ENCODE assay signal across 14 cellular contexts in the genomic region with DNA sequence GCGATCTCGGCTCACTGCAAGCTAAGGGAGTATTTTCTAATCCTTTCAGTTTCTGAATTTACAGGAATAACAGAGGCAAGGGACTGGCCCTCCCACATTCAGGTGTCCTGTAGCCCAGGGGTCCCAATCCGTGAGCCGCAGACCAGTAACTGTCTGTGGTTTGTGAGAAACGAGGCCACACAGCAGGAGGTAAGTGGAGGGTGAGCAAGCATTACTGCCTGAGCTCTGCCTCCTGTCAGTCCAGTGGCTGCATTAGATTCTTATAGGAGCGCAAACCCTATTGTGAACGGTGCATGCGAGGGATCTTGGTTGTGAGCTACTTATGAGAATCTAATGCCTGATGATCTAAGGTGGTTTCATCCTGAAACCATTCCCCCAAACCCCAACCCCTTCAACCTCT. TPM values are rescaled to one million over a fixed set of nuclear protein-coding genes. Genes with fewer than 3 reads are reported as not detected.
"Had no signal": no experiment of that assay in that cellular context is flagged by ENCODE, and none has a peak within 500 bp of the region (broad histone marks: within the 10 kb centered on the region; RNA-seq: fewer than 3 reads in every experiment).

No MANE protein-coding gene starts in this region.

- H3K27ac Mint-ChIP-seq: endodermal cell; T-helper 2 cell treated with Interferon-gamma antibody and Interleukin-4, amounts not matched to agents 5 μg/mL and 100 μg/mL, for 36 hours had no signal

- ATAC-seq: gastrocnemius medialis, heart left ventricle, psoas muscle had no signal

- H3K27ac ChIP-seq: gastrocnemius medialis, heart left ventricle, psoas muscle had no signal

- H3K36me3 ChIP-seq: breast epithelium, gastrocnemius medialis, heart left ventricle, right lobe of liver had no signal

- DNase-seq: activated CD4-positive, alpha-beta T cell treated with anti-CD3 and anti-CD28 coated beads for 1 hour; activated CD4-positive, alpha-beta T cell treated with anti-CD3 and anti-CD28 coated beads, Interleukin-2, amount 50 U/mL, for 4 hours; activated T-cell treated with anti-CD3 and anti-CD28 coated beads for 4 hours; endodermal cell; gastrocnemius medialis; heart left ventricle; psoas muscle had no signal

- H3K9me3 ChIP-seq: breast epithelium, gastrocnemius medialis, heart left ventricle, psoas muscle, right lobe of liver had no signal

- H3K4me3 Mint-ChIP-seq: endodermal cell; neural crest cell; T-helper 2 cell treated with Interferon-gamma antibody and Interleukin-4, amounts not matched to agents 5 μg/mL and 100 μg/mL, for 36 hours had no signal

- H3K9me3 Mint-ChIP-seq: endodermal cell; neural crest cell; T-helper 2 cell treated with Interferon-gamma antibody and Interleukin-4, amounts not matched to agents 5 μg/mL and 100 μg/mL, for 36 hours had no signal

- H3K4me3 ChIP-seq: breast epithelium, gastrocnemius medialis, heart left ventricle, psoas muscle, right lobe of liver had no signal

- H3K27me3 ChIP-seq: breast epithelium, gastrocnemius medialis, heart left ventricle, right lobe of liver had no signal

RNA-seq across cellular contexts. Expression of a gene that starts 31.8 kb away (rescaled TPM):
- total RNA-seq: cerebellum, dermis microvascular lymphatic vessel endothelial cell, endodermal cell, neural crest cell, osteoblast had no signal
